In genomic region chr19:46284635-46285034, GRCh38 we compare ENCODE assay signal across 17 cellular contexts. TPM values are rescaled to one million over a fixed set of nuclear protein-coding genes. Genes with fewer than 3 reads are reported as not detected.
A peak's percentile ranks its signal among the peaks of the same experiment; 100 is the strongest.
DNase-seq lines count a peak whose midpoint lies in the region; ATAC-seq, FAIRE-seq and TF ChIP-seq lines count a peak whose summit lies in the region.
"Had no signal": no experiment of that assay in that cellular context is flagged by ENCODE, and none has a peak within 500 bp of the region (broad histone marks: within the 10 kb centered on the region; RNA-seq: fewer than 3 reads in every experiment).

No MANE protein-coding gene starts in this region.

- DNase-seq in left ventricle myocardium inferior (no peak), cardiac septum (ENCODE audit: low spot score) (no peak), GM12878 (ENCODE audit: low read depth, low spot score) (no peak), neuronal stem cell (ENCODE audit: low spot score) (no peak), upper lobe of right lung (no peak), NCI-H1930 (lab: John Stamatoyannopoulos, UW) (no peak)
- DNase-seq: 8988T; AML-193; Calu3; CD4-positive, CD25-positive, alpha-beta regulatory T cell; DMS79; GM23248 had no signal

- intact Hi-C loops in left ventricle myocardium inferior (cut with micrococcal nuclease) (no loop called here), cardiac septum (cut with DNase I) (loop anchor here (5.0 to 10.0 kb wide), 2 partner anchors 113 to 200 kb away; no protein-coding TSS in a partner anchor), GM12878 (cut with micrococcal nuclease; ENCODE audit: unreplicated experiment) (loop anchor here (10.0 kb wide), 1 partner anchor 110 kb away; no protein-coding TSS in a partner anchor), upper lobe of right lung (cut with DNase I) (loop anchor here (10.0 kb wide), 1 partner anchor 200 kb away; no protein-coding TSS in a partner anchor)

- RAD21 ChIA-PET in GM12878 (lab: Charles Lee; ENCODE audit: unreplicated experiment), result no interaction called here

- H3K23ac ChIP-seq in neuronal stem cell (ENCODE audit: low read depth, low read length, poor library complexity), result no peak overlapping the region

- ATAC-seq in GM12878 (no peak), upper lobe of right lung (no peak), HG02885 (IDR thresholded peaks at IDR 0.05; ENCODE audit: poor library complexity, unreplicated experiment) (no peak)

- no peak overlapping the region for H2BK120ac ChIP-seq in neuronal stem cell (ENCODE audit: low read depth, low read length)

- H4K8ac ChIP-seq in neuronal stem cell (ENCODE audit: low read depth, low read length), result no peak overlapping the region

- TF ChIP-seq RAD21 in GM12878 (IDR thresholded peaks at IDR 0.05; ENCODE audit: insufficient read depth, low read depth, low read length), result no peak

- H3K4me3 ChIP-seq in left ventricle myocardium inferior (no peak overlapping the region), GM12878 (no peak overlapping the region), neuronal stem cell (ENCODE audit: low read length in 2 of 2) (peak overlapping the region in 1 of 2 donors; percentile 69), upper lobe of right lung (no peak overlapping the region)
- H3K4me3 ChIP-seq: BLaER1, GM23248 had no signal

- H3K9ac ChIP-seq in GM12878 (ENCODE audit: control insufficient read depth, insufficient read depth, low read length), result no peak overlapping the region
- peak overlapping the region; percentile 53 for H3K9ac ChIP-seq in neuronal stem cell (ENCODE audit: low read depth, low read length, poor library complexity)
- H3K9ac ChIP-seq: BLaER1, GM23248 had no signal

- H3K4me1 ChIP-seq in left ventricle myocardium inferior (peaks cover 39% of the 10 kb centered on the region), GM12878 (ENCODE audit: control insufficient read depth, insufficient read depth, low read length) (no peaks in the 10 kb centered on the region), neuronal stem cell (ENCODE audit: control insufficient read depth in 2 of 2, insufficient read depth in 1 of 2, low read depth in 1 of 2, low read length in 2 of 2) (no peaks in the 10 kb centered on the region), upper lobe of right lung (peaks cover 16% of the 10 kb centered on the region)

- H3K9me3 ChIP-seq in left ventricle myocardium inferior (replicated peaks) (peaks cover 3% of the 10 kb centered on the region), GM12878 (replicated peaks; ENCODE audit: control insufficient read depth, insufficient read depth, low read length) (no peaks in the 10 kb centered on the region; the same call in 2 of the 3 replicates), neuronal stem cell (replicated peaks in 1 of 2; ENCODE audit: control insufficient read depth in 2 of 2, insufficient read depth in 1 of 2, low read depth in 1 of 2, low read length in 2 of 2) (no peaks in the 10 kb centered on the region), upper lobe of right lung (no peaks in the 10 kb centered on the region)

- H3K36me3 ChIP-seq in left ventricle myocardium inferior (no peaks in the 10 kb centered on the region), GM12878 (ENCODE audit: control insufficient read depth in 2 of 2, insufficient read depth in 2 of 2, low read length in 1 of 2) (no peaks in the 10 kb centered on the region), neuronal stem cell (replicated peaks in 1 of 2; ENCODE audit: control insufficient read depth in 2 of 2, insufficient read depth in 2 of 2, low read length in 2 of 2) (no peaks in the 10 kb centered on the region), upper lobe of right lung (no peaks in the 10 kb centered on the region)
- H3K36me3 ChIP-seq: BLaER1 had no signal

- H3K4ac ChIP-seq in neuronal stem cell (ENCODE audit: low read length), result no peak overlapping the region

- H3K27ac ChIP-seq in left ventricle myocardium inferior (replicated peaks) (peak overlapping the region; percentile 79), GM12878 (ENCODE audit: control insufficient read depth, insufficient read depth) (no peak overlapping the region), neuronal stem cell (replicated peaks; ENCODE audit: low read length) (no peak overlapping the region), upper lobe of right lung (peak overlapping the region; percentile 19)
- H3K27ac ChIP-seq: BLaER1, GM23248 had no signal

- in situ Hi-C loops in GM12878 (cut with MboI), result loop anchor here (5.0 kb wide), 1 partner anchor 203 kb away; no protein-coding TSS in a partner anchor

- CTCF ChIA-PET in GM12878 (lab: Yijun Ruan, JAX), result no interaction called here

- no peak overlapping the region for H3K14ac ChIP-seq in neuronal stem cell (ENCODE audit: low read length)

- SMC1A ChIA-PET in GM12878 (lab: Charles Lee; ENCODE audit: uncharacterized antibody, unreplicated experiment), result no interaction called here

- TF ChIP-seq EP300 in GM12878 (IDR thresholded peaks at IDR 0.05; ENCODE audit: borderline replicate concordance in 1 of 2, control insufficient read depth in 1 of 2, low read depth in 2 of 2, low read length in 2 of 2), result no peak

- no peak for TF ChIP-seq CTCF in left ventricle myocardium inferior (IDR thresholded peaks at IDR 0.05; ENCODE audit: borderline replicate concordance)
- no peak for TF ChIP-seq CTCF in GM12878 (IDR thresholded peaks at IDR 0.05 in 2 of 3, conservative IDR thresholded peaks at IDR 0.05 in 1 of 3; ENCODE audit: control insufficient read depth in 2 of 3, extremely low read depth in 1 of 3, insufficient read depth in 1 of 3, low read depth in 3 of 3, low read length in 3 of 3)
- TF ChIP-seq CTCF in upper lobe of right lung (IDR thresholded peaks at IDR 0.05), result no peak

- POLR2A ChIA-PET in GM12878 (lab: Charles Lee), result no interaction called here

- peaks cover 2% of the 10 kb centered on the region for H3K79me1 ChIP-seq in neuronal stem cell (ENCODE audit: low read depth, low read length)

- no peak overlapping the region for H2BK12ac ChIP-seq in neuronal stem cell (ENCODE audit: low read length)

- WGBS in GM12878 (ENCODE audit: insufficient coverage, insufficient replicate concordance, low lambda C conversion rate, missing lambda C conversion rate), result 31% methylated on average over 9 of the region's 9 CpGs
- WGBS in neuronal stem cell (ENCODE audit: extremely low coverage in 2 of 2, insufficient read length in 2 of 2, insufficient replicate concordance in 1 of 2), 2 donors, result no CpG with 5 or more reads among the region's 9 CpGs

- H3K79me2 ChIP-seq in GM12878 (ENCODE audit: control insufficient read depth, insufficient read depth, low read length), result no peaks in the 10 kb centered on the region

- H3K4me2 ChIP-seq in GM12878 (ENCODE audit: control insufficient read depth, insufficient read depth) (no peak overlapping the region), neuronal stem cell (ENCODE audit: insufficient read depth, low read length, poor library complexity, severe bottlenecking) (no peak overlapping the region)

- H4K20me1 ChIP-seq in GM12878 (ENCODE audit: control insufficient read depth, insufficient read depth), result no peaks in the 10 kb centered on the region
- H4K20me1 ChIP-seq: BLaER1 had no signal

- TF ChIP-seq POLR2A in GM12878 (IDR thresholded peaks at IDR 0.05; ENCODE audit: low read depth, low read length), result no peak

- BruUV-seq in GM12878 (replicated peaks; lab: Mats Ljungman, UMichigan), result no TSS peak

- H2AFZ ChIP-seq in GM12878 (ENCODE audit: control insufficient read depth, low read depth, low read length), result no peak overlapping the region
- no peak overlapping the region for H2AFZ ChIP-seq in neuronal stem cell (ENCODE audit: low read length)
- H2AFZ ChIP-seq: GM23248 had no signal

- H2AK5ac ChIP-seq in neuronal stem cell (ENCODE audit: low read depth, low read length), result no peak overlapping the region

- FAIRE-seq in GM12878 (lab: Jason Lieb, UNC), result no peak
- FAIRE-seq: GM12891, H54 had no signal

- no peak overlapping the region for H3K18ac ChIP-seq in neuronal stem cell (ENCODE audit: low read length)

- no peak overlapping the region for H2BK5ac ChIP-seq in neuronal stem cell (ENCODE audit: low read length)

- no peak overlapping the region for H4K91ac ChIP-seq in neuronal stem cell (ENCODE audit: low read depth, low read length, poor library complexity)

- no peaks in the 10 kb centered on the region for H3K27me3 ChIP-seq in left ventricle myocardium inferior (ENCODE audit: low read depth)
- H3K27me3 ChIP-seq in GM12878 (replicated peaks in 1 of 2; ENCODE audit: control insufficient read depth in 2 of 2, insufficient read depth in 2 of 2, low read length in 1 of 2), result no peaks in the 10 kb centered on the region
- no peaks in the 10 kb centered on the region for H3K27me3 ChIP-seq in neuronal stem cell (ENCODE audit: control insufficient read depth in 3 of 3, insufficient read depth in 3 of 3, low read depth in 1 of 3, low read length in 3 of 3)
- H3K27me3 ChIP-seq in upper lobe of right lung, result no peaks in the 10 kb centered on the region
- H3K27me3 ChIP-seq: BLaER1 had no signal

- no peak overlapping the region for H2BK15ac ChIP-seq in neuronal stem cell (ENCODE audit: low read length)

RNA-seq across cellular contexts. Expression of gene HIF3A, which starts 12.2 kb away (rescaled TPM):
- total RNA-seq in left ventricle myocardium inferior (87.7 TPM), cardiac septum (49.2 TPM), GM12878 (2014; rRNA removed) (0.06 TPM in 1 of 2 replicates, not detected in the other), GM12878 (2014; rRNA removed; fragmentation: Illumina TruSeq; extraction: Trizol) (not detected in 2 replicates), GM12878 (2021) (0.18 and 0.32 TPM in 2 replicates), upper lobe of right lung (63.1 TPM)
- total RNA-seq in GM12878 (2013; cell fraction: nucleolus; rRNA removed), result 0.06 TPM in 1 of 2 replicates, not detected in the other
- polyA plus RNA-seq in GM12878 (2011; ENCODE audit: low read depth), result not detected
- polyA plus RNA-seq in GM12878 (2011; rRNA removed) (not detected in 2 replicates), GM12878 (2014; fragmentation: Illumina TruSeq; extraction: Trizol) (not detected in 2 replicates), GM12878 (2014; fragmentation: Nextera tagmentation; extraction: Ambion mirVana) (under 1 TPM in 1 of 2 experiments, not detected in 1; 0.03 TPM), GM12878 (2014; rRNA removed) (not detected in 2 replicates), GM12878 (2016; fragmentation: Nextera tagmentation; extraction: Ambion mirVana) (under 1 TPM; 0.03 to 0.20 TPM)
- polyA plus RNA-seq in GM12878 (2011; cell fraction: cytosol; rRNA removed), result not detected in 2 replicates
- polyA plus RNA-seq in GM12878 (2011; cell fraction: nucleus; rRNA removed), result not detected in 2 replicates
- not detected in 2 replicates for polyA plus RNA-seq in GM12878 (2012)
- polyA minus RNA-seq in GM12878 (2011; rRNA and poly(A)+ RNA removed), result not detected in 2 replicates
- polyA minus RNA-seq in GM12878 (2011; cell fraction: cytosol; rRNA and poly(A)+ RNA removed), result not detected in 2 replicates
- polyA minus RNA-seq in GM12878 (2011; cell fraction: nucleus; rRNA and poly(A)+ RNA removed), result not detected in 2 replicates
- 26.2 TPM for polyA plus RNA-seq in neuronal stem cell (2013, experiment 1 of 2)
- polyA plus RNA-seq in neuronal stem cell (2013, experiment 2 of 2), result 28.6 TPM
- total RNA-seq: CD4-positive, CD25-positive, alpha-beta regulatory T cell; G401; GM23248 had no signal
- polyA plus RNA-seq: CD4-positive, CD25-positive, alpha-beta regulatory T cell had no signal

RNA-seq across cellular contexts. Expression of gene IGFL1, which starts 55.1 kb away (rescaled TPM):
- total RNA-seq in left ventricle myocardium inferior, result not detected
- total RNA-seq in cardiac septum, result not detected
- not detected in 2 replicates for total RNA-seq in GM12878 (2013; cell fraction: nucleolus; rRNA removed)
- total RNA-seq in GM12878 (2014; rRNA removed), result not detected in 2 replicates
- total RNA-seq in GM12878 (2014; rRNA removed; fragmentation: Illumina TruSeq; extraction: Trizol), result not detected in 2 replicates
- total RNA-seq in GM12878 (2021), result not detected in 2 replicates
- not detected for polyA plus RNA-seq in GM12878 (2011; ENCODE audit: low read depth)
- polyA plus RNA-seq in GM12878 (2011; rRNA removed), result not detected in 2 replicates
- polyA plus RNA-seq in GM12878 (2011; cell fraction: cytosol; rRNA removed), result not detected in 2 replicates
- not detected in 2 replicates for polyA plus RNA-seq in GM12878 (2011; cell fraction: nucleus; rRNA removed)
- polyA plus RNA-seq in GM12878 (2012), result not detected in 2 replicates
- polyA plus RNA-seq in GM12878 (2014; fragmentation: Illumina TruSeq; extraction: Trizol), result not detected in 2 replicates
- polyA plus RNA-seq in GM12878 (2014; fragmentation: Nextera tagmentation; extraction: Ambion mirVana), result not detected
- polyA plus RNA-seq in GM12878 (2014; rRNA removed), result not detected in 2 replicates
- not detected for polyA plus RNA-seq in GM12878 (2016; fragmentation: Nextera tagmentation; extraction: Ambion mirVana)
- not detected in 2 replicates for polyA minus RNA-seq in GM12878 (2011; rRNA and poly(A)+ RNA removed)
- not detected in 2 replicates for polyA minus RNA-seq in GM12878 (2011; cell fraction: cytosol; rRNA and poly(A)+ RNA removed)
- polyA minus RNA-seq in GM12878 (2011; cell fraction: nucleus; rRNA and poly(A)+ RNA removed), result not detected in 2 replicates
- not detected for polyA plus RNA-seq in neuronal stem cell (2013, experiment 1 of 2)
- polyA plus RNA-seq in neuronal stem cell (2013, experiment 2 of 2), result not detected
- not detected for total RNA-seq in upper lobe of right lung
- total RNA-seq: Calu3; CD4-positive, CD25-positive, alpha-beta regulatory T cell; G401; GM23248 had no signal
- polyA plus RNA-seq: CD4-positive, CD25-positive, alpha-beta regulatory T cell; GM23248 had no signal

Comparison
In these comparisons a context has a peak if more than half of its experiments do, and no peak if none do; other contexts are left out.
1. H3K27ac ChIP-seq: peak in left ventricle myocardium inferior (single experiment) and upper lobe of right lung (single experiment); none in GM12878 (single experiment) and neuronal stem cell (single experiment).
2. RNA of gene HIF3A, which starts 12.2 kb away (total RNA-seq): 87.7 TPM in left ventricle myocardium inferior (single experiment), 63.1 TPM in upper lobe of right lung (single experiment) and 49.2 TPM in cardiac septum (single experiment); 0.06 to 0.32 TPM in GM12878; every median in the first group is over 10 times any median in the second.